ENCODE assay signal across 1 cellular context in the genomic region with DNA sequence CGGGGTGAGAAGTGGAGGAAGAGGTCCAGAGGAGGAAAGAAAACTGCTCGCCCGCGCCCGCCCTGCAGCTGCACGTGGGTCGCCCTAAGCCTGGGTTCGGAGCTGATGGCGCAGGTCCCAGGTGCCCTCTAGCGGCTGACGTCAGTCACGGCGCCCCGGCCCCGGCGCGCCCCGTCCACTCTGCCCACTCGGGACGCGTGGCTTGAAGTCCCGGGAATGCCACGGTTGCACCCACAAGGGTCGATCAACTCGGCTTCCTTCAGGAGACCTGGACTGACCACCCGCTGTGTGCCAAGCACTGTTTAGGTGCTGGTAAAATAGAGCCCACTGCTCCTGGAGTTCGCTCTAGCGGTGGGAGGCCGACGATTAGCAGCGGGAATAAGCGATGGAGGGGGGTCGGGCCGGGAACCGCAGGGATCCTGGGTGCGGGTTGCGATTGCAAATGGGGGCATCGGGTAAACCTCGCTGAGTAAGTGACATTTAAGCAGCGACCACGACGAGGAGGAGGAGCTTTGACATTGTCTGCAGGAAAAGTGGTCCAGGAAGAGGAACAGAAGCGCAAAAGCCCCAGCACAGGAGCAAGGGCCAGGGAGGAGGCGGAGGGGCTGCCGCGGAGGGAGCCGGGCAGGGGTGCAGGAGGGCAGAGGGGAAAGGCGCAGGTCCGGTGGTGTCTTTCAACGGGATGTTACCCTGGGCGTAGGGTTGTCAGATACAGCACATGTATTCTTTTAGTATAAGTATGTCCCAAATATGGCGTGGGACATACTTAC.
TF ChIP-seq lines count a peak whose summit lies in the region.

No MANE protein-coding gene starts in this region.

TF ChIP-seq in GM12878, 131 proteins besides CTCF, POLR2A, EP300 and RAD21 (continues in another document):
- TF ChIP-seq RAD51 (IDR thresholded peaks at IDR 0.05), result peak; percentile 66
- peak; percentile 51; the same call in 1 of the 2 replicates for TF ChIP-seq MTA2 (IDR thresholded peaks at IDR 0.05; ENCODE audit: low read depth)
- no peak for TF ChIP-seq SMAD1 (IDR thresholded peaks at IDR 0.05; ENCODE audit: low read depth, partially characterized antibody)
- no peak for TF ChIP-seq FOXK2 (IDR thresholded peaks at IDR 0.05)
- TF ChIP-seq, protein P1, sequence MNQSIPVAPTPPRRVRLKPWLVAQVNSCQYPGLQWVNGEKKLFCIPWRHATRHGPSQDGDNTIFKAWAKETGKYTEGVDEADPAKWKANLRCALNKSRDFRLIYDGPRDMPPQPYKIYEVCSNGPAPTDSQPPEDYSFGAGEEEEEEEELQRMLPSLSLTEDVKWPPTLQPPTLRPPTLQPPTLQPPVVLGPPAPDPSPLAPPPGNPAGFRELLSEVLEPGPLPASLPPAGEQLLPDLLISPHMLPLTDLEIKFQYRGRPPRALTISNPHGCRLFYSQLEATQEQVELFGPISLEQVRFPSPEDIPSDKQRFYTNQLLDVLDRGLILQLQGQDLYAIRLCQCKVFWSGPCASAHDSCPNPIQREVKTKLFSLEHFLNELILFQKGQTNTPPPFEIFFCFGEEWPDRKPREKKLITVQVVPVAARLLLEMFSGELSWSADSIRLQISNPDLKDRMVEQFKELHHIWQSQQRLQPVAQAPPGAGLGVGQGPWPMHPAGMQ (IDR thresholded peaks at IDR 0.05; ENCODE audit: borderline replicate concordance), result no peak
- no peak for TF ChIP-seq CBFB (IDR thresholded peaks at IDR 0.05; ENCODE audit: low read depth)
- peak; percentile 29; the same call in 1 of the 2 replicates for TF ChIP-seq TCF12 (IDR thresholded peaks at IDR 0.05; ENCODE audit: low read depth, low read length)
- TF ChIP-seq ZZZ3 (IDR thresholded peaks at IDR 0.05; ENCODE audit: control insufficient read depth, insufficient read length, low read depth), result no peak
- TF ChIP-seq, protein P2, sequence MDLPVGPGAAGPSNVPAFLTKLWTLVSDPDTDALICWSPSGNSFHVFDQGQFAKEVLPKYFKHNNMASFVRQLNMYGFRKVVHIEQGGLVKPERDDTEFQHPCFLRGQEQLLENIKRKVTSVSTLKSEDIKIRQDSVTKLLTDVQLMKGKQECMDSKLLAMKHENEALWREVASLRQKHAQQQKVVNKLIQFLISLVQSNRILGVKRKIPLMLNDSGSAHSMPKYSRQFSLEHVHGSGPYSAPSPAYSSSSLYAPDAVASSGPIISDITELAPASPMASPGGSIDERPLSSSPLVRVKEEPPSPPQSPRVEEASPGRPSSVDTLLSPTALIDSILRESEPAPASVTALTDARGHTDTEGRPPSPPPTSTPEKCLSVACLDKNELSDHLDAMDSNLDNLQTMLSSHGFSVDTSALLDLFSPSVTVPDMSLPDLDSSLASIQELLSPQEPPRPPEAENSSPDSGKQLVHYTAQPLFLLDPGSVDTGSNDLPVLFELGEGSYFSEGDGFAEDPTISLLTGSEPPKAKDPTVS (IDR thresholded peaks at IDR 0.05; ENCODE audit: low read depth, low read length), result no peak
- TF ChIP-seq MYC (IDR thresholded peaks at IDR 0.05; ENCODE audit: insufficient read depth, insufficient read length, insufficient replicate concordance, low read length, severe bottlenecking), result peak; percentile 44
- TF ChIP-seq STAT3 (IDR thresholded peaks at IDR 0.05; ENCODE audit: low read depth, low read length), result no peak
- TF ChIP-seq PAX5 (IDR thresholded peaks at IDR 0.05; ENCODE audit: borderline replicate concordance, low read depth, low read length), result no peak
- no peak for TF ChIP-seq HDAC6 (IDR thresholded peaks at IDR 0.05; ENCODE audit: unreplicated experiment)
- TF ChIP-seq SUZ12 (IDR thresholded peaks at IDR 0.05; ENCODE audit: unreplicated experiment), result no peak
- peak; percentile 41; the same call in 1 of the 2 replicates for TF ChIP-seq LARP7 (IDR thresholded peaks at IDR 0.05)
- TF ChIP-seq, protein P3, sequence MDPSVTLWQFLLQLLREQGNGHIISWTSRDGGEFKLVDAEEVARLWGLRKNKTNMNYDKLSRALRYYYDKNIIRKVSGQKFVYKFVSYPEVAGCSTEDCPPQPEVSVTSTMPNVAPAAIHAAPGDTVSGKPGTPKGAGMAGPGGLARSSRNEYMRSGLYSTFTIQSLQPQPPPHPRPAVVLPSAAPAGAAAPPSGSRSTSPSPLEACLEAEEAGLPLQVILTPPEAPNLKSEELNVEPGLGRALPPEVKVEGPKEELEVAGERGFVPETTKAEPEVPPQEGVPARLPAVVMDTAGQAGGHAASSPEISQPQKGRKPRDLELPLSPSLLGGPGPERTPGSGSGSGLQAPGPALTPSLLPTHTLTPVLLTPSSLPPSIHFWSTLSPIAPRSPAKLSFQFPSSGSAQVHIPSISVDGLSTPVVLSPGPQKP (IDR thresholded peaks at IDR 0.05; ENCODE audit: low read depth, low read length), result no peak
- TF ChIP-seq TBL1XR1 (IDR thresholded peaks at IDR 0.05; ENCODE audit: low read depth, low read length), result no peak
- peak; percentile 85 to 92; a peak in 3 of 4 replicates for TF ChIP-seq BHLHE40 (IDR thresholded peaks at IDR 0.05; ENCODE audit: borderline replicate concordance in 1 of 2, low read depth in 2 of 2, low read length in 1 of 2)
- TF ChIP-seq JUND (IDR thresholded peaks at IDR 0.05; ENCODE audit: low read depth, low read length), result no peak
- TF ChIP-seq JUNB (IDR thresholded peaks at IDR 0.05), result no peak
- peak; percentile 71 for TF ChIP-seq NBN (IDR thresholded peaks at IDR 0.05)
- no peak for TF ChIP-seq GABPA (IDR thresholded peaks at IDR 0.05; ENCODE audit: low read depth)
- no peak for TF ChIP-seq BCL11A (IDR thresholded peaks at IDR 0.05; ENCODE audit: low read depth, low read length)
- no peak for TF ChIP-seq RBBP5 (conservative IDR thresholded peaks at IDR 0.05)
- TF ChIP-seq MEF2B (IDR thresholded peaks at IDR 0.05; ENCODE audit: partially characterized antibody, poor library complexity, severe bottlenecking), result peak; percentile 12
- TF ChIP-seq WRNIP1 (IDR thresholded peaks at IDR 0.05; ENCODE audit: borderline replicate concordance, low read depth, low read length), result no peak
- no peak for TF ChIP-seq NRF1 (conservative IDR thresholded peaks at IDR 0.05; ENCODE audit: low read depth, low read length)
- TF ChIP-seq KAT2A (conservative IDR thresholded peaks at IDR 0.05; ENCODE audit: control insufficient read depth, low read depth, low read length), result no peak
- no peak for TF ChIP-seq DPF2 (IDR thresholded peaks at IDR 0.05)
- TF ChIP-seq HDGF (IDR thresholded peaks at IDR 0.05), result no peak
- TF ChIP-seq IRF4 (IDR thresholded peaks at IDR 0.05; ENCODE audit: low read depth, low read length), result no peak
- TF ChIP-seq CBX3 (IDR thresholded peaks at IDR 0.05; ENCODE audit: borderline replicate concordance, low read depth), result no peak
- TF ChIP-seq SMAD5 (IDR thresholded peaks at IDR 0.05; ENCODE audit: low read depth), result no peak
- TF ChIP-seq BRCA1 (IDR thresholded peaks at IDR 0.05; ENCODE audit: low read depth, low read length), result no peak
- TF ChIP-seq, protein P4, sequence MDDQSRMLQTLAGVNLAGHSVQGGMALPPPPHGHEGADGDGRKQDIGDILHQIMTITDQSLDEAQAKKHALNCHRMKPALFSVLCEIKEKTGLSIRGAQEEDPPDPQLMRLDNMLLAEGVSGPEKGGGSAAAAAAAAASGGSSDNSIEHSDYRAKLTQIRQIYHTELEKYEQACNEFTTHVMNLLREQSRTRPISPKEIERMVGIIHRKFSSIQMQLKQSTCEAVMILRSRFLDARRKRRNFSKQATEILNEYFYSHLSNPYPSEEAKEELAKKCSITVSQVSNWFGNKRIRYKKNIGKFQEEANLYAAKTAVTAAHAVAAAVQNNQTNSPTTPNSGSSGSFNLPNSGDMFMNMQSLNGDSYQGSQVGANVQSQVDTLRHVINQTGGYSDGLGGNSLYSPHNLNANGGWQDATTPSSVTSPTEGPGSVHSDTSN (IDR thresholded peaks at IDR 0.05; ENCODE audit: insufficient replicate concordance, low read depth, low read length), result no peak
- TF ChIP-seq, protein P5, sequence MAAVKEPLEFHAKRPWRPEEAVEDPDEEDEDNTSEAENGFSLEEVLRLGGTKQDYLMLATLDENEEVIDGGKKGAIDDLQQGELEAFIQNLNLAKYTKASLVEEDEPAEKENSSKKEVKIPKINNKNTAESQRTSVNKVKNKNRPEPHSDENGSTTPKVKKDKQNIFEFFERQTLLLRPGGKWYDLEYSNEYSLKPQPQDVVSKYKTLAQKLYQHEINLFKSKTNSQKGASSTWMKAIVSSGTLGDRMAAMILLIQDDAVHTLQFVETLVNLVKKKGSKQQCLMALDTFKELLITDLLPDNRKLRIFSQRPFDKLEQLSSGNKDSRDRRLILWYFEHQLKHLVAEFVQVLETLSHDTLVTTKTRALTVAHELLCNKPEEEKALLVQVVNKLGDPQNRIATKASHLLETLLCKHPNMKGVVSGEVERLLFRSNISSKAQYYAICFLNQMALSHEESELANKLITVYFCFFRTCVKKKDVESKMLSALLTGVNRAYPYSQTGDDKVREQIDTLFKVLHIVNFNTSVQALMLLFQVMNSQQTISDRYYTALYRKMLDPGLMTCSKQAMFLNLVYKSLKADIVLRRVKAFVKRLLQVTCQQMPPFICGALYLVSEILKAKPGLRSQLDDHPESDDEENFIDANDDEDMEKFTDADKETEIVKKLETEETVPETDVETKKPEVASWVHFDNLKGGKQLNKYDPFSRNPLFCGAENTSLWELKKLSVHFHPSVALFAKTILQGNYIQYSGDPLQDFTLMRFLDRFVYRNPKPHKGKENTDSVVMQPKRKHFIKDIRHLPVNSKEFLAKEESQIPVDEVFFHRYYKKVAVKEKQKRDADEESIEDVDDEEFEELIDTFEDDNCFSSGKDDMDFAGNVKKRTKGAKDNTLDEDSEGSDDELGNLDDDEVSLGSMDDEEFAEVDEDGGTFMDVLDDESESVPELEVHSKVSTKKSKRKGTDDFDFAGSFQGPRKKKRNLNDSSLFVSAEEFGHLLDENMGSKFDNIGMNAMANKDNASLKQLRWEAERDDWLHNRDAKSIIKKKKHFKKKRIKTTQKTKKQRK (IDR thresholded peaks at IDR 0.05; ENCODE audit: low read depth, low read length), result no peak
- no peak for TF ChIP-seq EGR1 (IDR thresholded peaks at IDR 0.05; ENCODE audit: borderline replicate concordance in 1 of 2, low read depth in 2 of 2, low read length in 2 of 2)
- peak; percentile 77; the same call in 1 of the 2 replicates for TF ChIP-seq SMARCA5 (IDR thresholded peaks at IDR 0.05)
- TF ChIP-seq, protein P6, sequence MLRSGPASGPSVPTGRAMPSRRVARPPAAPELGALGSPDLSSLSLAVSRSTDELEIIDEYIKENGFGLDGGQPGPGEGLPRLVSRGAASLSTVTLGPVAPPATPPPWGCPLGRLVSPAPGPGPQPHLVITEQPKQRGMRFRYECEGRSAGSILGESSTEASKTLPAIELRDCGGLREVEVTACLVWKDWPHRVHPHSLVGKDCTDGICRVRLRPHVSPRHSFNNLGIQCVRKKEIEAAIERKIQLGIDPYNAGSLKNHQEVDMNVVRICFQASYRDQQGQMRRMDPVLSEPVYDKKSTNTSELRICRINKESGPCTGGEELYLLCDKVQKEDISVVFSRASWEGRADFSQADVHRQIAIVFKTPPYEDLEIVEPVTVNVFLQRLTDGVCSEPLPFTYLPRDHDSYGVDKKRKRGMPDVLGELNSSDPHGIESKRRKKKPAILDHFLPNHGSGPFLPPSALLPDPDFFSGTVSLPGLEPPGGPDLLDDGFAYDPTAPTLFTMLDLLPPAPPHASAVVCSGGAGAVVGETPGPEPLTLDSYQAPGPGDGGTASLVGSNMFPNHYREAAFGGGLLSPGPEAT (IDR thresholded peaks at IDR 0.05; ENCODE audit: low read depth), result peak; percentile 51; the same call in 1 of the 2 replicates
- TF ChIP-seq SREBF1 (IDR thresholded peaks at IDR 0.05; ENCODE audit: low read length), result no peak
- 0 out of 2 replicates have a peak, but pooled peaks have one; percentile 40 for TF ChIP-seq NR2F1 (conservative IDR thresholded peaks at IDR 0.05)
- TF ChIP-seq RFX5 (IDR thresholded peaks at IDR 0.05; ENCODE audit: low read depth, low read length), result no peak
- no peak for TF ChIP-seq NR2C1 (IDR thresholded peaks at IDR 0.05)
- TF ChIP-seq, protein P7, sequence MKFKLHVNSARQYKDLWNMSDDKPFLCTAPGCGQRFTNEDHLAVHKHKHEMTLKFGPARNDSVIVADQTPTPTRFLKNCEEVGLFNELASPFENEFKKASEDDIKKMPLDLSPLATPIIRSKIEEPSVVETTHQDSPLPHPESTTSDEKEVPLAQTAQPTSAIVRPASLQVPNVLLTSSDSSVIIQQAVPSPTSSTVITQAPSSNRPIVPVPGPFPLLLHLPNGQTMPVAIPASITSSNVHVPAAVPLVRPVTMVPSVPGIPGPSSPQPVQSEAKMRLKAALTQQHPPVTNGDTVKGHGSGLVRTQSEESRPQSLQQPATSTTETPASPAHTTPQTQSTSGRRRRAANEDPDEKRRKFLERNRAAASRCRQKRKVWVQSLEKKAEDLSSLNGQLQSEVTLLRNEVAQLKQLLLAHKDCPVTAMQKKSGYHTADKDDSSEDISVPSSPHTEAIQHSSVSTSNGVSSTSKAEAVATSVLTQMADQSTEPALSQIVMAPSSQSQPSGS (IDR thresholded peaks at IDR 0.05; ENCODE audit: low read length), result no peak
- no peak for TF ChIP-seq CBX5 (IDR thresholded peaks at IDR 0.05; ENCODE audit: low read depth)
- TF ChIP-seq CHD1 (IDR thresholded peaks at IDR 0.05; ENCODE audit: low read depth, low read length), result no peak
- TF ChIP-seq, protein P8, sequence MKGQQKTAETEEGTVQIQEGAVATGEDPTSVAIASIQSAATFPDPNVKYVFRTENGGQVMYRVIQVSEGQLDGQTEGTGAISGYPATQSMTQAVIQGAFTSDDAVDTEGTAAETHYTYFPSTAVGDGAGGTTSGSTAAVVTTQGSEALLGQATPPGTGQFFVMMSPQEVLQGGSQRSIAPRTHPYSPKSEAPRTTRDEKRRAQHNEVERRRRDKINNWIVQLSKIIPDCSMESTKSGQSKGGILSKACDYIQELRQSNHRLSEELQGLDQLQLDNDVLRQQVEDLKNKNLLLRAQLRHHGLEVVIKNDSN (IDR thresholded peaks at IDR 0.05; ENCODE audit: borderline replicate concordance, extremely low read length, insufficient read depth, low read depth, low read length), result peak; percentile 76
- TF ChIP-seq SIN3A (IDR thresholded peaks at IDR 0.05; ENCODE audit: low read depth, low read length), result peak; percentile 53; the same call in 1 of the 2 replicates
- no peak for TF ChIP-seq KLF5 (IDR thresholded peaks at IDR 0.05; ENCODE audit: partially characterized antibody)
